In genomic region chr10:42637648-42638052, GRCh38 we compare ENCODE assay signal across 8 cellular contexts. TPM values are rescaled to one million over a fixed set of nuclear protein-coding genes. Genes with fewer than 3 reads are reported as not detected.
DNase-seq lines count a peak whose midpoint lies in the region; ATAC-seq and TF ChIP-seq lines count a peak whose summit lies in the region.

No MANE protein-coding gene starts in this region.

- BruUV-seq in PC-3 (replicated peaks; lab: Mats Ljungman, UMichigan) = no TSS peak

- H2AFZ ChIP-seq in DND-41 (ENCODE audit: low read depth, low read length) (peak overlapping the region; percentile 98), PC-3 (ENCODE audit: low read length) (peak overlapping the region; percentile 94), parathyroid adenoma (peak overlapping the region; percentile 80)

- H3F3A ChIP-seq in PC-3 (ENCODE audit: low read length, unreplicated experiment) = no peaks in the 10 kb centered on the region

- H3K9ac ChIP-seq in DND-41 (ENCODE audit: low read depth, low read length) (peak overlapping the region; percentile 80), PC-3 (ENCODE audit: low read length) (peak overlapping the region; percentile 91), parathyroid adenoma (no peak overlapping the region)

- CTCF ChIA-PET in PC-3 (lab: Charles Lee) = no interaction called here

- H3K4me3 ChIP-seq in DND-41 (ENCODE audit: low read depth in 1 of 2, low read length in 2 of 2) (peak overlapping the region; percentile 30 to 78), PC-3 (ENCODE audit: low read length) (peak overlapping the region; percentile 76), parathyroid adenoma (ENCODE audit: low read depth, low read length) (peak overlapping the region; percentile 83)

- H3K79me2 ChIP-seq in DND-41 (ENCODE audit: insufficient read depth, low read length) (peaks cover 44% of the 10 kb centered on the region), PC-3 (ENCODE audit: low read length) (peaks cover 40% of the 10 kb centered on the region), parathyroid adenoma (no peaks in the 10 kb centered on the region)

- DNase-seq in DND-41 (no peak), PC-3 (no peak), epithelial cell of prostate (ENCODE audit: low read depth, low spot score) (no peak), DMS53 (lab: John Stamatoyannopoulos, UW) (no peak), SKM-1 treated with dmso at 0.1 percent for 144 hours (lab: John Stamatoyannopoulos, UW; ENCODE audit: unreplicated experiment) (no peak), glomerular visceral epithelial cell (ENCODE audit: extremely low spot score) (no peak)

- no peaks in the 10 kb centered on the region for H3K9me2 ChIP-seq in PC-3 (replicated peaks; ENCODE audit: low read length)

- no peaks in the 10 kb centered on the region for H4K20me1 ChIP-seq in DND-41 (ENCODE audit: insufficient read depth, low read length)
- H4K20me1 ChIP-seq in PC-3 (ENCODE audit: low read length) = no peaks in the 10 kb centered on the region

- H3K4me2 ChIP-seq in DND-41 (ENCODE audit: insufficient read depth, low read length) (peak overlapping the region; percentile 82), PC-3 (ENCODE audit: low read length) (peak overlapping the region; percentile 95), parathyroid adenoma (ENCODE audit: low read length) (peak overlapping the region; percentile 72)

- H3K27ac ChIP-seq in DND-41 (ENCODE audit: low read length) (peak overlapping the region; percentile 89), PC-3 (ENCODE audit: low read length) (peak overlapping the region; percentile 92), epithelial cell of prostate (peak overlapping the region; percentile 96), parathyroid adenoma (peak overlapping the region; percentile 84)

- intact Hi-C loops in PC-3 (cut with micrococcal nuclease) = loop anchor here (1.0 to 5.0 kb wide), 4 partner anchors 85 to 470 kb away; no protein-coding TSS in a partner anchor

- ATAC-seq in DND-41 (ENCODE audit: insufficient read depth, low read depth) (no peak), PC-3 (peak; percentile 4), HG02852 (IDR thresholded peaks at IDR 0.05; ENCODE audit: unreplicated experiment) (no peak)

- H3K36me3 ChIP-seq in DND-41 (ENCODE audit: insufficient read depth, low read length) (peaks cover 8% of the 10 kb centered on the region; the same call in 1 of the 2 replicates), PC-3 (ENCODE audit: low read depth, low read length) (peaks cover 3% of the 10 kb centered on the region), parathyroid adenoma (ENCODE audit: control insufficient read depth, insufficient read depth, low read length) (no peaks in the 10 kb centered on the region)

- H3K4me1 ChIP-seq in DND-41 (ENCODE audit: insufficient read depth, low read length) = peaks cover 34% of the 10 kb centered on the region
- peaks cover 15% of the 10 kb centered on the region for H3K4me1 ChIP-seq in PC-3 (ENCODE audit: insufficient read depth, low read length)
- H3K4me1 ChIP-seq in parathyroid adenoma = no peaks in the 10 kb centered on the region

- no peak for TF ChIP-seq CTCF in DND-41 (IDR thresholded peaks at IDR 0.05; ENCODE audit: borderline replicate concordance, extremely low read depth, low read length, poor library complexity, severe bottlenecking)
- TF ChIP-seq CTCF in PC-3 (conservative IDR thresholded peaks at IDR 0.05; ENCODE audit: low read depth, low read length) = no peak
- TF ChIP-seq CTCF in parathyroid adenoma (IDR thresholded peaks at IDR 0.05) = no peak

- no peaks in the 10 kb centered on the region for H3K9me3 ChIP-seq in DND-41 (ENCODE audit: insufficient read depth, low read length, severe bottlenecking)
- no peaks in the 10 kb centered on the region for H3K9me3 ChIP-seq in PC-3 (ENCODE audit: low read length)
- no peaks in the 10 kb centered on the region for H3K9me3 ChIP-seq in parathyroid adenoma (ENCODE audit: control insufficient read depth, low read length)

- POLR2A ChIA-PET in PC-3 (lab: Charles Lee; ENCODE audit: unreplicated experiment) = interaction anchor here (0.6 kb wide), 2 partner anchors 31 to 138 kb away, joined by 3 to 7 read pairs; no protein-coding TSS in a partner anchor

- H3K27me3 ChIP-seq in DND-41 (ENCODE audit: insufficient read depth, low read length, poor library complexity) (no peaks in the 10 kb centered on the region), PC-3 (ENCODE audit: low read length) (no peaks in the 10 kb centered on the region), parathyroid adenoma (ENCODE audit: control insufficient read depth, insufficient read depth, low read length) (no peaks in the 10 kb centered on the region)

RNA-seq across cellular contexts. Expression of gene ZNF33B, which starts 0.7 kb away (rescaled TPM):
- 6.2 and 11.7 TPM in 2 replicates for total RNA-seq in PC-3 (2014; rRNA removed)
